ENCODE assay signal across 8 cellular contexts in genomic region chr19:45523642-45524256, GRCh38. TPM values are rescaled to one million over a fixed set of nuclear protein-coding genes. Genes with fewer than 3 reads are reported as not detected.
DNase-seq lines count a peak whose midpoint lies in the region; ATAC-seq, FAIRE-seq and TF ChIP-seq lines count a peak whose summit lies in the region.

No MANE protein-coding gene starts in this region.

- FAIRE-seq in D721Med (lab: Jason Lieb, UNC), result no peak

- no peaks in the 10 kb centered on the region for H3K27me3 ChIP-seq in Loucy (ENCODE audit: insufficient read depth, low read length, poor library complexity, severe bottlenecking)
- H3K27me3 ChIP-seq in esophagus squamous epithelium, result no peaks in the 10 kb centered on the region

- H3K4me3 ChIP-seq in Loucy (ENCODE audit: low read length, poor library complexity, severe bottlenecking) (no peak overlapping the region), esophagus squamous epithelium (no peak overlapping the region)

- peaks cover 89% of the 10 kb centered on the region for H3K36me3 Mint-ChIP-seq in activated T-cell treated with anti-CD3 and anti-CD28 coated beads, Interleukin-2, amount 50 U/mL, for 24 hours (ENCODE audit: low read depth)
- peaks cover 0 to 65% (median 2%) of the 10 kb centered on the region in 3 donors for H3K36me3 Mint-ChIP-seq in naive thymus-derived CD8-positive, alpha-beta T cell

- H2AFZ ChIP-seq in Loucy (ENCODE audit: low read length), result no peak overlapping the region

- peak overlapping the region; percentile 81 for H3K27ac Mint-ChIP-seq in activated T-cell treated with anti-CD3 and anti-CD28 coated beads, Interleukin-2, amount 50 U/mL, for 24 hours
- H3K27ac Mint-ChIP-seq in naive thymus-derived CD8-positive, alpha-beta T cell, result peak overlapping the region in 9 of 10 donors; percentile 48 to 89 (median 84)

- H3F3A ChIP-seq in Loucy (ENCODE audit: low read depth), result no peaks in the 10 kb centered on the region; the same call in 1 of the 2 replicates

- no peak overlapping the region for H3K4me2 ChIP-seq in Loucy (ENCODE audit: low read depth, low read length, poor library complexity, severe bottlenecking)

- peak; percentile 63 for ATAC-seq in GM21619 (IDR thresholded peaks at IDR 0.05; ENCODE audit: unreplicated experiment)
- ATAC-seq in naive thymus-derived CD8-positive, alpha-beta T cell, result peak; percentile 98 to 100

- peaks cover 75% of the 10 kb centered on the region for H3K36me3 ChIP-seq in Loucy (ENCODE audit: insufficient read depth, low read length)
- H3K36me3 ChIP-seq in esophagus squamous epithelium, result peaks cover 6 to 80% (median 39%) of the 10 kb centered on the region in 3 donors

- WGBS in esophagus squamous epithelium, 2 donors, result 19 to 59% methylated on average over 3 to 4 of the region's 9 CpGs

- TF ChIP-seq POLR2A in esophagus squamous epithelium (IDR thresholded peaks at IDR 0.05), result no peak

- no peak overlapping the region for H3K9ac ChIP-seq in Loucy (ENCODE audit: low read depth, low read length, poor library complexity, severe bottlenecking)

- no peaks in the 10 kb centered on the region for H3K9me3 Mint-ChIP-seq in activated T-cell treated with anti-CD3 and anti-CD28 coated beads, Interleukin-2, amount 50 U/mL, for 24 hours
- H3K9me3 Mint-ChIP-seq in naive thymus-derived CD8-positive, alpha-beta T cell, result no peaks in the 10 kb centered on the region

- DNase-seq in D721Med (ENCODE audit: insufficient read length, low spot score) (peak; percentile 92), RKO (ENCODE audit: low spot score) (peak; percentile 88), esophagus squamous epithelium (lab: John Stamatoyannopoulos, UW) (peak; percentile 34), stromal cell of bone marrow (ENCODE audit: low read depth) (peak; percentile 77)
- peak; percentile 81 for DNase-seq in activated T-cell treated with anti-CD3 and anti-CD28 coated beads, Interleukin-2, amount 50 U/mL, for 24 hours
- DNase-seq in naive thymus-derived CD8-positive, alpha-beta T cell, result peak; percentile 51 to 86 (median 78)

- H3K9me3 ChIP-seq in Loucy (ENCODE audit: insufficient read depth, low read depth, low read length) (no peaks in the 10 kb centered on the region), esophagus squamous epithelium (no peaks in the 10 kb centered on the region)

- no peak overlapping the region for H3K4me3 Mint-ChIP-seq in activated T-cell treated with anti-CD3 and anti-CD28 coated beads, Interleukin-2, amount 50 U/mL, for 24 hours
- peak overlapping the region in 1 of 10 donors; percentile 35 for H3K4me3 Mint-ChIP-seq in naive thymus-derived CD8-positive, alpha-beta T cell

- POLR2A ChIA-PET in naive thymus-derived CD8-positive, alpha-beta T cell (lab: Charles Lee), result interaction anchor here (0.6 to 1.0 kb wide), 3 partner anchors 14 to 93 kb away, joined by 3 read pairs; no protein-coding TSS in a partner anchor

- H3K9me2 ChIP-seq in Loucy (replicated peaks; ENCODE audit: low read depth, low read length), result no peaks in the 10 kb centered on the region

- peak; percentile 93 for TF ChIP-seq CTCF in D721Med (IDR thresholded peaks at IDR 0.05; ENCODE audit: insufficient read depth, missing control alignments)
- TF ChIP-seq CTCF in Loucy (conservative IDR thresholded peaks at IDR 0.05; ENCODE audit: low read length), result peak; percentile 86
- TF ChIP-seq CTCF in esophagus squamous epithelium (IDR thresholded peaks at IDR 0.05), result peak; percentile 96 to 98 (median 97)

- peaks cover 22% of the 10 kb centered on the region for H3K4me1 Mint-ChIP-seq in activated T-cell treated with anti-CD3 and anti-CD28 coated beads, Interleukin-2, amount 50 U/mL, for 24 hours (ENCODE audit: low read depth)
- H3K4me1 Mint-ChIP-seq in naive thymus-derived CD8-positive, alpha-beta T cell, result peaks cover 10 to 23% (median 21%) of the 10 kb centered on the region in 4 donors

- H4K20me1 ChIP-seq in Loucy (ENCODE audit: insufficient read depth, low read length, poor library complexity, severe bottlenecking), result peaks cover 13% of the 10 kb centered on the region

- H3K4me1 ChIP-seq in Loucy (ENCODE audit: insufficient read depth, low read length, poor library complexity, severe bottlenecking) (no peaks in the 10 kb centered on the region), esophagus squamous epithelium (peaks cover 12 to 45% (median 20%) of the 10 kb centered on the region in 3 donors)

- no peaks in the 10 kb centered on the region for H3K79me2 ChIP-seq in Loucy (ENCODE audit: insufficient read depth, low read length)

- H3K27ac ChIP-seq in esophagus squamous epithelium, result peak overlapping the region in 3 of 4 donors; percentile 22 to 59 (median 43)

- intact Hi-C loops in esophagus squamous epithelium (cut with DNase I), result loop anchor here (5.0 to 10.0 kb wide), 2 partner anchors 39 to 121 kb away; no protein-coding TSS in a partner anchor

- H3K27me3 Mint-ChIP-seq in activated T-cell treated with anti-CD3 and anti-CD28 coated beads, Interleukin-2, amount 50 U/mL, for 24 hours, result no peaks in the 10 kb centered on the region
- no peaks in the 10 kb centered on the region for H3K27me3 Mint-ChIP-seq in naive thymus-derived CD8-positive, alpha-beta T cell

RNA-seq across cellular contexts. Expression of gene VASP, which starts 16.5 kb away (rescaled TPM):
- 10 to 100 TPM; 39.2 to 82.9 (median 52.7) TPM for total RNA-seq in esophagus squamous epithelium
- 10 to 100 TPM; 72.0 to 72.1 TPM for total RNA-seq in naive thymus-derived CD8-positive, alpha-beta T cell
- 10 to 100 TPM; 39.9 to 49.6 (median 49.0) TPM for polyA plus RNA-seq in naive thymus-derived CD8-positive, alpha-beta T cell

RNA-seq across cellular contexts. Expression of gene PPM1N, which starts 25.5 kb away (rescaled TPM):
- 1 to 10 TPM; 1.8 to 6.7 (median 4.0) TPM for total RNA-seq in esophagus squamous epithelium
- total RNA-seq in naive thymus-derived CD8-positive, alpha-beta T cell, result 10 to 100 TPM; 12.4 to 15.6 TPM
- polyA plus RNA-seq in naive thymus-derived CD8-positive, alpha-beta T cell, result 1 to 10 TPM; 7.2 to 8.7 (median 7.7) TPM

RNA-seq across cellular contexts. Expression of gene RTN2, which starts 26.9 kb away (rescaled TPM):
- 1 to 10 TPM; 1.9 to 7.2 (median 4.2) TPM for total RNA-seq in esophagus squamous epithelium
- total RNA-seq in naive thymus-derived CD8-positive, alpha-beta T cell, result 1 to 10 TPM; 1.0 to 1.8 TPM
- polyA plus RNA-seq in naive thymus-derived CD8-positive, alpha-beta T cell, result under 1 TPM in 2 of 3 donors, not detected in 1; 0.27 to 0.41 TPM

RNA-seq across cellular contexts. Expression of gene FOSB, which starts 56.0 kb away (rescaled TPM):
- total RNA-seq in esophagus squamous epithelium, result 1 to 10 TPM; 1.7 to 4.6 (median 2.5) TPM
- total RNA-seq in naive thymus-derived CD8-positive, alpha-beta T cell, result 1 to 10 TPM; 3.5 TPM
- 10 to 100 TPM; 10.2 to 11.4 (median 11.0) TPM for polyA plus RNA-seq in naive thymus-derived CD8-positive, alpha-beta T cell

Comparison
In these comparisons a context has a peak if more than half of its experiments do, and no peak if none do; other contexts are left out.
1. DNase-seq: peak in every context shown above with its lines; median percentile 92 in D721Med; 88 in RKO; 81 in activated T-cell treated with anti-CD3 and anti-CD28 coated beads, Interleukin-2, amount 50 U/mL, for 24 hours; 78 in naive thymus-derived CD8-positive, alpha-beta T cell; 77 in stromal cell of bone marrow; 34 in esophagus squamous epithelium.